17 cellular contexts compared by ENCODE assay signal in the genomic region with DNA sequence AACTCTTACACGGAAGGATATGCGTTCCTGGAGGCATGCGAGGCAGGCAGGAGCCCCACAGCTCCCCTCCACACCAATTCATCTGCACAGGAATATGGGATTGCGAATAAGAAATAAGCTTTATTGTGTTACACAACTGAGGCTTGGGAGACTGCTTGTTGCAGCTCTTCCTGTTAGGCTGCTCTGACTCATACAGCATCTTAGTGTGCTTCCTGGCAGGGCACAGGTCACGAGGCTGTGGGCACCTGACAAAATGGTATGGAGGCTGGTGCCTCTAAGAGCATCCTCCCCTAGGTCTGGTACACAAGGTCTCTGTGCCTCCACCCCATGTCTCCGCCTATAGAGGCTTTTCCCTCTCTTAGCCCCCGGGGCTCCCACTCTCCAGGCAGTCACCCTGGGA. TPM values are rescaled to one million over a fixed set of nuclear protein-coding genes. Genes with fewer than 3 reads are reported as not detected.
DNase-seq lines count a peak whose midpoint lies in the region; ATAC-seq and TF ChIP-seq lines count a peak whose summit lies in the region.
"Had no signal": no experiment of that assay in that cellular context is flagged by ENCODE, and none has a peak within 500 bp of the region (broad histone marks: within the 10 kb centered on the region; RNA-seq: fewer than 3 reads in every experiment).

No MANE protein-coding gene starts in this region.

- H3K27ac ChIP-seq in gastroesophageal sphincter: no peak overlapping the region
- H3K27ac ChIP-seq in tibial artery: peak overlapping the region; percentile 87 to 89
- H3K27ac ChIP-seq: KMS-11, SJSA1 had no signal

- WGBS in gastroesophageal sphincter (ENCODE audit: low coverage in 1 of 2), 2 donors: 86 to 92% methylated on average over 2 to 4 of the region's 7 CpGs

- no peak for TF ChIP-seq EP300 in gastroesophageal sphincter (IDR thresholded peaks at IDR 0.05)

- TF ChIP-seq CTCF in gastroesophageal sphincter (IDR thresholded peaks at IDR 0.05): no peak
- no peak for TF ChIP-seq CTCF in tibial artery (IDR thresholded peaks at IDR 0.05)

- CTCF ChIA-PET in activated naive CD4-positive, alpha-beta T cell treated with anti-CD3 and anti-CD28 coated beads, Interleukin-2, amount 10 ng/mL, durations not matched to agents 7 days and 5 days (lab: Charles Lee): no interaction called here

- H3K4me1 ChIP-seq in gastroesophageal sphincter (peaks cover 0 to 55% (median 0%) of the 10 kb centered on the region in 3 donors), tibial artery (peaks cover 0 to 92% (median 40%) of the 10 kb centered on the region in 4 donors)
- H3K4me1 ChIP-seq: SJSA1 had no signal

- no peaks in the 10 kb centered on the region for H3K36me3 ChIP-seq in gastroesophageal sphincter
- no peaks in the 10 kb centered on the region for H3K36me3 ChIP-seq in tibial artery
- H3K36me3 ChIP-seq: SJSA1 had no signal

- peak; percentile 23 for DNase-seq in activated naive CD4-positive, alpha-beta T cell treated with anti-CD3 and anti-CD28 coated beads, Interleukin-2, amount 10 ng/mL, durations not matched to agents 7 days and 5 days
- no peak for DNase-seq in activated naive CD4-positive, alpha-beta T cell treated with anti-CD3 and anti-CD28 coated beads, Interleukin-2, amount 50 U/mL, for 16 hours
- DNase-seq in SW 1271 (lab: John Stamatoyannopoulos, UW) (peak; percentile 10 to 23), tibial artery (peak in 1 of 2 donors; percentile 80), foreskin melanocyte (no peak)
- DNase-seq in stimulated activated CD8-positive, alpha-beta memory T cell treated with anti-CD3 and anti-CD28 coated beads, Interleukin-4, amount 100 ng/mL, for 48 hours: no peak
- DNase-seq in stimulated activated CD4-positive, alpha-beta T cell treated with anti-CD3 and anti-CD28 coated beads, Interleukin-2, amount 100 ng/mL, for 24 hours: no peak
- DNase-seq: activated CD4-positive, CD25-positive, alpha-beta regulatory T cell; activated effector memory CD4-positive, alpha-beta T cell treated with anti-CD3 and anti-CD28 coated beads, Interleukin-2, amount 50 U/mL, for 16 hours; GF-D8; hippocampal formation; NCI-H446 treated with DMSO at 0.1 percent for 48 hours had no signal

- no peaks in the 10 kb centered on the region for H3K27me3 ChIP-seq in gastroesophageal sphincter
- no peaks in the 10 kb centered on the region for H3K27me3 ChIP-seq in tibial artery
- H3K27me3 ChIP-seq: SJSA1 had no signal

- no peak overlapping the region for H3K4me3 Mint-ChIP-seq in activated naive CD4-positive, alpha-beta T cell treated with anti-CD3 and anti-CD28 coated beads, Interleukin-2, amount 10 ng/mL, durations not matched to agents 7 days and 5 days
- H3K4me3 Mint-ChIP-seq: dendritic cell treated with granulocyte-macrophage colony-stimulating factor and Interleukin-4, amounts not matched to agents 40 ng/mL and 50 ng/mL, for 4 days; stimulated activated memory B cell treated with anti-CD40 and anti-IgM and Interleukin-4, amounts not matched to agents 10 μg/mL and 1 μg/mL and 100 μg/mL, for 72 hours had no signal

- no peak overlapping the region for H3K4me3 ChIP-seq in gastroesophageal sphincter
- no peak overlapping the region for H3K4me3 ChIP-seq in tibial artery
- H3K4me3 ChIP-seq: SJSA1 had no signal

- intact Hi-C loops in tibial artery (cut with DNase I; ENCODE audit: low total_unique reads): loop anchor here (5.0 kb wide), 1 partner anchor 37 kb away; no protein-coding TSS in a partner anchor

- no peaks in the 10 kb centered on the region for H3K36me3 Mint-ChIP-seq in activated naive CD4-positive, alpha-beta T cell treated with anti-CD3 and anti-CD28 coated beads, Interleukin-2, amount 10 ng/mL, durations not matched to agents 7 days and 5 days
- H3K36me3 Mint-ChIP-seq: stimulated activated memory B cell treated with anti-CD40 and anti-IgM and Interleukin-4, amounts not matched to agents 10 μg/mL and 1 μg/mL and 100 μg/mL, for 72 hours had no signal

- TF ChIP-seq POLR2A in gastroesophageal sphincter (IDR thresholded peaks at IDR 0.05): no peak

- H3K27me3 Mint-ChIP-seq in activated naive CD4-positive, alpha-beta T cell treated with anti-CD3 and anti-CD28 coated beads, Interleukin-2, amount 10 ng/mL, durations not matched to agents 7 days and 5 days: peaks cover 50% of the 10 kb centered on the region

- no peaks in the 10 kb centered on the region for H3K9me3 Mint-ChIP-seq in activated naive CD4-positive, alpha-beta T cell treated with anti-CD3 and anti-CD28 coated beads, Interleukin-2, amount 10 ng/mL, durations not matched to agents 7 days and 5 days
- H3K9me3 Mint-ChIP-seq: dendritic cell treated with granulocyte-macrophage colony-stimulating factor and Interleukin-4, amounts not matched to agents 40 ng/mL and 50 ng/mL, for 4 days; stimulated activated memory B cell treated with anti-CD40 and anti-IgM and Interleukin-4, amounts not matched to agents 10 μg/mL and 1 μg/mL and 100 μg/mL, for 72 hours had no signal

- no peak overlapping the region for H3K27ac Mint-ChIP-seq in activated naive CD4-positive, alpha-beta T cell treated with anti-CD3 and anti-CD28 coated beads, Interleukin-2, amount 10 ng/mL, durations not matched to agents 7 days and 5 days
- H3K27ac Mint-ChIP-seq: dendritic cell treated with granulocyte-macrophage colony-stimulating factor and Interleukin-4, amounts not matched to agents 40 ng/mL and 50 ng/mL, for 4 days; stimulated activated memory B cell treated with anti-CD40 and anti-IgM and Interleukin-4, amounts not matched to agents 10 μg/mL and 1 μg/mL and 100 μg/mL, for 72 hours had no signal

- no peaks in the 10 kb centered on the region for H3K4me1 Mint-ChIP-seq in activated naive CD4-positive, alpha-beta T cell treated with anti-CD3 and anti-CD28 coated beads, Interleukin-2, amount 10 ng/mL, durations not matched to agents 7 days and 5 days
- H3K4me1 Mint-ChIP-seq: stimulated activated memory B cell treated with anti-CD40 and anti-IgM and Interleukin-4, amounts not matched to agents 10 μg/mL and 1 μg/mL and 100 μg/mL, for 72 hours had no signal

- ATAC-seq in gastroesophageal sphincter: peak; percentile 14
- ATAC-seq: stimulated activated memory B cell treated with anti-CD40 and anti-IgM and Interleukin-4, amounts not matched to agents 10 μg/mL and 1 μg/mL and 100 μg/mL, for 72 hours had no signal

- H3K9me3 ChIP-seq in gastroesophageal sphincter: no peaks in the 10 kb centered on the region
- no peaks in the 10 kb centered on the region for H3K9me3 ChIP-seq in tibial artery
- H3K9me3 ChIP-seq: SJSA1 had no signal

RNA-seq across cellular contexts. Expression of a gene that starts 6.8 kb away (rescaled TPM):
- total RNA-seq in gastroesophageal sphincter: 10 to 100 TPM; 11.8 to 31.0 (median 22.3) TPM
- total RNA-seq: SJSA1 had no signal

Comparison
In these comparisons a context has a peak if more than half of its experiments do, and no peak if none do; other contexts are left out.
1. DNase-seq: peak in activated naive CD4-positive, alpha-beta T cell treated with anti-CD3 and anti-CD28 coated beads, Interleukin-2, amount 10 ng/mL, durations not matched to agents 7 days and 5 days (single experiment) and SW 1271 (2 of 2); none in activated naive CD4-positive, alpha-beta T cell treated with anti-CD3 and anti-CD28 coated beads, Interleukin-2, amount 50 U/mL, for 16 hours (single experiment), foreskin melanocyte (single experiment), stimulated activated CD8-positive, alpha-beta memory T cell treated with anti-CD3 and anti-CD28 coated beads, Interleukin-4, amount 100 ng/mL, for 48 hours (single experiment) and stimulated activated CD4-positive, alpha-beta T cell treated with anti-CD3 and anti-CD28 coated beads, Interleukin-2, amount 100 ng/mL, for 24 hours (0 of 2).
2. H3K27ac ChIP-seq: peak in tibial artery (2 of 2); none in gastroesophageal sphincter (0 of 4).